ENCODE assay signal across 23 cellular contexts in genomic region chr16:50059111-50059510, GRCh38. TPM values are rescaled to one million over a fixed set of nuclear protein-coding genes. Genes with fewer than 3 reads are reported as not detected.
DNase-seq lines count a peak whose midpoint lies in the region; ATAC-seq, FAIRE-seq and TF ChIP-seq lines count a peak whose summit lies in the region.
"Had no signal": no experiment of that assay in that cellular context is flagged by ENCODE, and none has a peak within 500 bp of the region (broad histone marks: within the 10 kb centered on the region; RNA-seq: fewer than 3 reads in every experiment).

No MANE protein-coding gene starts in this region.

- no peak overlapping the region for H3K9ac ChIP-seq in HepG2 (ENCODE audit: insufficient read depth, low read depth, low read length)

- CTCF ChIA-PET in HepG2 (lab: Yijun Ruan, JAX; ENCODE audit: low intra/inter-chr PET ratio, low total read pairs), result no interaction called here

- H3K4me2 ChIP-seq in HepG2 (ENCODE audit: low read depth, low read length), result no peak overlapping the region
- H3K4me2 ChIP-seq: GM23338 had no signal

- no peak overlapping the region for H3K27ac ChIP-seq in HepG2 (ENCODE audit: extremely low read length, insufficient read depth, low read length)
- no peak overlapping the region for H3K27ac ChIP-seq in right lobe of liver

- no peak for TF ChIP-seq RAD21 in HepG2 (CRISPR knock-in tag; IDR thresholded peaks at IDR 0.05)

- 0 out of 5 replicates have a peak, but pooled peaks cover 0 to 2% of the 10 kb centered on the region in 2 experiments for H3K27me3 ChIP-seq in HepG2 (ENCODE audit: control insufficient read depth in 1 of 2, insufficient read depth in 2 of 2, low read length in 2 of 2)
- H3K27me3 ChIP-seq in right lobe of liver, result no peaks in the 10 kb centered on the region
- H3K27me3 ChIP-seq: BE2C had no signal

- no peaks in the 10 kb centered on the region for H3K79me2 ChIP-seq in HepG2 (ENCODE audit: insufficient read depth, low read length)

- H3K9me3 Mint-ChIP-seq in activated T-helper 17 cell treated with anti-CD3 and anti-CD28 coated beads, Interleukin-2, amount 50 U/mL, for 72 hours, result no peaks in the 10 kb centered on the region
- peaks cover 0 to 5% of the 10 kb centered on the region in 2 donors for H3K9me3 Mint-ChIP-seq in stimulated activated naive CD8-positive, alpha-beta T cell treated with anti-CD3 and anti-CD28 coated beads, Interleukin-15, amount 100 ng/mL, for 72 hours

- no peak overlapping the region for H2AFZ ChIP-seq in HepG2 (ENCODE audit: low read length)
- H2AFZ ChIP-seq: GM23338 had no signal

- POLR2A ChIA-PET in HepG2 (lab: Yijun Ruan, JAX), result no interaction called here

- no peaks in the 10 kb centered on the region for H3K4me1 Mint-ChIP-seq in activated T-helper 17 cell treated with anti-CD3 and anti-CD28 coated beads, Interleukin-2, amount 50 U/mL, for 72 hours
- peaks cover 8% of the 10 kb centered on the region for H3K4me1 Mint-ChIP-seq in stimulated activated naive CD8-positive, alpha-beta T cell treated with anti-CD3 and anti-CD28 coated beads, Interleukin-15, amount 100 ng/mL, for 72 hours
- H3K4me1 Mint-ChIP-seq: CD4-positive, CD25-positive, alpha-beta regulatory T cell; CD8-positive, alpha-beta memory T cell; GM23338 had no signal

- no peak for TF ChIP-seq EP300 in HepG2 (IDR thresholded peaks at IDR 0.05; ENCODE audit: low read depth in 2 of 2, low read length in 2 of 2)
- TF ChIP-seq EP300 in HepG2 (CRISPR knock-in tag; IDR thresholded peaks at IDR 0.05; ENCODE audit: borderline replicate concordance), result no peak

- TF ChIP-seq POLR2A in HepG2 (IDR thresholded peaks at IDR 0.05; ENCODE audit: insufficient read depth in 1 of 2, low read depth in 2 of 2, low read length in 2 of 2), result no peak
- TF ChIP-seq POLR2A in right lobe of liver (IDR thresholded peaks at IDR 0.05), result no peak

- DNase-seq in activated CD4-positive, CD25-positive, alpha-beta regulatory T cell (lab: John Stamatoyannopoulos, UW), result no peak
- no peak for DNase-seq in HepG2 (ENCODE audit: low spot score)
- DNase-seq in right lobe of liver, result no peak
- DNase-seq in stimulated activated naive CD8-positive, alpha-beta T cell treated with anti-CD3 and anti-CD28 coated beads, Interleukin-15, amount 100 ng/mL, for 72 hours, result peak in 1 of 2 donors; percentile 16
- no peak for DNase-seq in NCI-H2081 (lab: John Stamatoyannopoulos, UW)
- DNase-seq: ACHN; BE2C; C1 segment of cervical spinal cord; CD4-positive, CD25-positive, alpha-beta regulatory T cell; CD8-positive, alpha-beta memory T cell; COR-L47; DMS 273 treated with DMSO at 0.1 percent for 48 hours; DMS79; GDM1; HCEC 1CT had no signal

- ATAC-seq in activated CD4-positive, CD25-positive, alpha-beta regulatory T cell treated with anti-CD3 and anti-CD28 coated beads, Interleukin-2, amount 50 U/mL, for 24 hours, result peak; percentile 13 to 32
- no peak for ATAC-seq in HepG2
- no peak for ATAC-seq in right lobe of liver
- ATAC-seq in activated T-helper 17 cell treated with anti-CD3 and anti-CD28 coated beads, Interleukin-2, amount 50 U/mL, for 72 hours (replicated peaks), result peak; percentile 56
- ATAC-seq in stimulated activated naive CD8-positive, alpha-beta T cell treated with anti-CD3 and anti-CD28 coated beads, Interleukin-15, amount 100 ng/mL, for 72 hours, result peak; percentile 64
- ATAC-seq in GM21619 (IDR thresholded peaks at IDR 0.05; ENCODE audit: unreplicated experiment), result no peak
- ATAC-seq: GM23338 had no signal

- no peaks in the 10 kb centered on the region for H3K36me3 ChIP-seq in HepG2 (replicated peaks in 1 of 2; ENCODE audit: control insufficient read depth in 1 of 2, insufficient read depth in 2 of 2, low read length in 2 of 2)
- H3K36me3 ChIP-seq in right lobe of liver, result no peaks in the 10 kb centered on the region
- H3K36me3 ChIP-seq: BE2C had no signal

- no peak for FAIRE-seq in HepG2 (lab: Jason Lieb, UNC)
- FAIRE-seq: A204.1, GM12892, GM18507, H54 had no signal

- in situ Hi-C loops in HepG2 (cut with HindIII; ENCODE audit: extremely low pct_ligation_motif_present, low pct_unique_long_range_greater_than_20kb), result no loop called here

- H3K27me3 Mint-ChIP-seq in activated T-helper 17 cell treated with anti-CD3 and anti-CD28 coated beads, Interleukin-2, amount 50 U/mL, for 72 hours, result no peaks in the 10 kb centered on the region
- H3K27me3 Mint-ChIP-seq in stimulated activated naive CD8-positive, alpha-beta T cell treated with anti-CD3 and anti-CD28 coated beads, Interleukin-15, amount 100 ng/mL, for 72 hours, result no peaks in the 10 kb centered on the region

- intact Hi-C loops in HepG2 (cut with micrococcal nuclease; ENCODE audit: unreplicated experiment), result no loop called here
- intact Hi-C loops in right lobe of liver (cut with DNase I), result no loop called here

- H3K4me1 ChIP-seq in HepG2 (ENCODE audit: insufficient read depth, low read length), result no peaks in the 10 kb centered on the region
- H3K4me1 ChIP-seq in right lobe of liver, result no peaks in the 10 kb centered on the region
- H3K4me1 ChIP-seq: BE2C had no signal

- H3K4me3 ChIP-seq in HepG2 (replicated peaks in 1 of 3; ENCODE audit: insufficient read depth in 1 of 3, low read depth in 2 of 3, low read length in 3 of 3) (no peak overlapping the region), right lobe of liver (no peak overlapping the region)
- H3K4me3 ChIP-seq: GM23338 had no signal

- 56% methylated on average over 10 of the region's 10 CpGs for WGBS in HepG2 (ENCODE audit: low lambda C conversion rate)
- 76% methylated on average over 3 of the region's 10 CpGs for WGBS in right lobe of liver (ENCODE audit: insufficient coverage, low coverage, low lambda C conversion rate, missing lambda C conversion rate)

- no peak overlapping the region for H3K4me3 Mint-ChIP-seq in activated T-helper 17 cell treated with anti-CD3 and anti-CD28 coated beads, Interleukin-2, amount 50 U/mL, for 72 hours
- H3K4me3 Mint-ChIP-seq in stimulated activated naive CD8-positive, alpha-beta T cell treated with anti-CD3 and anti-CD28 coated beads, Interleukin-15, amount 100 ng/mL, for 72 hours, result no peak overlapping the region
- H3K4me3 Mint-ChIP-seq: CD4-positive, CD25-positive, alpha-beta regulatory T cell; CD8-positive, alpha-beta memory T cell; GM23338 had no signal

- no peak overlapping the region for H3K27ac Mint-ChIP-seq in activated T-helper 17 cell treated with anti-CD3 and anti-CD28 coated beads, Interleukin-2, amount 50 U/mL, for 72 hours
- no peak overlapping the region for H3K27ac Mint-ChIP-seq in stimulated activated naive CD8-positive, alpha-beta T cell treated with anti-CD3 and anti-CD28 coated beads, Interleukin-15, amount 100 ng/mL, for 72 hours
- H3K27ac Mint-ChIP-seq: CD8-positive, alpha-beta memory T cell; GM23338 had no signal

- no peaks in the 10 kb centered on the region for H3K36me3 Mint-ChIP-seq in activated T-helper 17 cell treated with anti-CD3 and anti-CD28 coated beads, Interleukin-2, amount 50 U/mL, for 72 hours (ENCODE audit: low read depth)
- H3K36me3 Mint-ChIP-seq: CD4-positive, CD25-positive, alpha-beta regulatory T cell had no signal

- H4K20me1 ChIP-seq in HepG2 (ENCODE audit: insufficient read depth, low read length), result no peaks in the 10 kb centered on the region

- TF ChIP-seq CTCF in HepG2 (CRISPR knock-in tag; IDR thresholded peaks at IDR 0.05) (no peak), right lobe of liver (IDR thresholded peaks at IDR 0.05) (no peak)

- H3K9me3 ChIP-seq in HepG2 (ENCODE audit: low read length), result peaks cover 19% of the 10 kb centered on the region
- H3K9me3 ChIP-seq in right lobe of liver, result peaks cover 0 to 3% (median 0%) of the 10 kb centered on the region in 4 donors
- H3K9me3 ChIP-seq: BE2C had no signal

- BruUV-seq in HepG2 (replicated peaks; lab: Mats Ljungman, UMichigan), result no TSS peak

RNA-seq across cellular contexts. Expression of gene HEATR3, which starts 6.7 kb away (rescaled TPM):
- total RNA-seq in HepG2 (2016; rRNA removed; fragmentation: Illumina TruSeq; extraction: Trizol) (52.4 and 60.2 TPM in 2 replicates), right lobe of liver (10 to 100 TPM in 5 of 6 experiments, 1 to 10 TPM in 1; 8.7 to 21.1 (median 12.2) TPM)
- total RNA-seq in HepG2 (2016; cell fraction: cytosol; rRNA removed; fragmentation: Illumina TruSeq; extraction: Trizol; ENCODE audit: low read depth), result 12.4 and 12.6 TPM in 2 replicates
- total RNA-seq in HepG2 (2016; cell fraction: insoluble cytoplasmic fraction; rRNA removed; fragmentation: Illumina TruSeq; extraction: Trizol), result 53.9 and 59.2 TPM in 2 replicates
- total RNA-seq in HepG2 (2016; cell fraction: membrane; rRNA removed; fragmentation: Illumina TruSeq; extraction: Trizol), result 26.4 and 27.6 TPM in 2 replicates
- total RNA-seq in HepG2 (2016; cell fraction: nucleus; rRNA removed; fragmentation: Illumina TruSeq; extraction: Trizol), result 47.4 and 53.4 TPM in 2 replicates
- polyA plus RNA-seq in HepG2 (2011; rRNA removed), result 22.4 and 26.8 TPM in 2 replicates
- 15.4 and 17.6 TPM in 2 replicates for polyA plus RNA-seq in HepG2 (2011; cell fraction: cytosol; rRNA removed)
- 77.8 and 81.6 TPM in 2 replicates for polyA plus RNA-seq in HepG2 (2011; cell fraction: nucleus; rRNA removed)
- polyA plus RNA-seq in HepG2 (2012), result 17.6 and 19.5 TPM in 2 replicates
- 4.8 and 5.2 TPM in 2 replicates for polyA plus RNA-seq in HepG2 (2016; cell fraction: cytosol; fragmentation: Illumina TruSeq; extraction: Trizol; ENCODE audit: low read depth)
- polyA plus RNA-seq in HepG2 (2016; cell fraction: insoluble cytoplasmic fraction; fragmentation: Illumina TruSeq; extraction: Trizol; ENCODE audit: low read depth), result 34.2 and 38.9 TPM in 2 replicates
- polyA plus RNA-seq in HepG2 (2016; cell fraction: membrane; fragmentation: Illumina TruSeq; extraction: Trizol; ENCODE audit: low read depth), result 11.1 and 12.7 TPM in 2 replicates
- polyA plus RNA-seq in HepG2 (2016; cell fraction: nucleus; fragmentation: Illumina TruSeq; extraction: Trizol; ENCODE audit: insufficient read depth, low read depth), result 85.8 and 86.3 TPM in 2 replicates
- polyA minus RNA-seq in HepG2 (2011; rRNA and poly(A)+ RNA removed; ENCODE audit: low replicate concordance), result 29.3 and 29.9 TPM in 2 replicates
- 12.7 and 13.7 TPM in 2 replicates for polyA minus RNA-seq in HepG2 (2011; cell fraction: cytosol; rRNA and poly(A)+ RNA removed)
- polyA minus RNA-seq in HepG2 (2011; cell fraction: nucleus; rRNA and poly(A)+ RNA removed), result 28.8 and 30.3 TPM in 2 replicates
- 10 to 100 TPM; 23.3 to 46.7 TPM for total RNA-seq in activated T-helper 17 cell treated with anti-CD3 and anti-CD28 coated beads, Interleukin-2, amount 50 U/mL, for 72 hours

RNA-seq across cellular contexts. Expression of gene CNEP1R1, which starts 34.1 kb away (rescaled TPM):
- total RNA-seq in HepG2 (2016; rRNA removed; fragmentation: Illumina TruSeq; extraction: Trizol) (22.9 and 23.6 TPM in 2 replicates), right lobe of liver (1 to 10 TPM; 6.0 to 9.6 (median 7.5) TPM)
- total RNA-seq in HepG2 (2016; cell fraction: cytosol; rRNA removed; fragmentation: Illumina TruSeq; extraction: Trizol; ENCODE audit: low read depth), result 10.6 and 11.2 TPM in 2 replicates
- total RNA-seq in HepG2 (2016; cell fraction: insoluble cytoplasmic fraction; rRNA removed; fragmentation: Illumina TruSeq; extraction: Trizol), result 20.7 and 24.2 TPM in 2 replicates
- total RNA-seq in HepG2 (2016; cell fraction: membrane; rRNA removed; fragmentation: Illumina TruSeq; extraction: Trizol), result 25.2 and 28.8 TPM in 2 replicates
- total RNA-seq in HepG2 (2016; cell fraction: nucleus; rRNA removed; fragmentation: Illumina TruSeq; extraction: Trizol), result 23.6 and 26.4 TPM in 2 replicates
- polyA plus RNA-seq in HepG2 (2011; rRNA removed), result 25.3 and 26.8 TPM in 2 replicates
- polyA plus RNA-seq in HepG2 (2011; cell fraction: cytosol; rRNA removed), result 13.4 and 20.7 TPM in 2 replicates
- 25.5 and 34.1 TPM in 2 replicates for polyA plus RNA-seq in HepG2 (2011; cell fraction: nucleus; rRNA removed)
- polyA plus RNA-seq in HepG2 (2012), result 15.1 and 16.1 TPM in 2 replicates
- polyA plus RNA-seq in HepG2 (2016; cell fraction: cytosol; fragmentation: Illumina TruSeq; extraction: Trizol; ENCODE audit: low read depth), result 5.8 and 6.8 TPM in 2 replicates
- polyA plus RNA-seq in HepG2 (2016; cell fraction: insoluble cytoplasmic fraction; fragmentation: Illumina TruSeq; extraction: Trizol; ENCODE audit: low read depth), result 17.2 and 18.5 TPM in 2 replicates
- 12.5 and 13.8 TPM in 2 replicates for polyA plus RNA-seq in HepG2 (2016; cell fraction: membrane; fragmentation: Illumina TruSeq; extraction: Trizol; ENCODE audit: low read depth)
- 46.2 and 46.7 TPM in 2 replicates for polyA plus RNA-seq in HepG2 (2016; cell fraction: nucleus; fragmentation: Illumina TruSeq; extraction: Trizol; ENCODE audit: insufficient read depth, low read depth)
- 9.1 and 15.4 TPM in 2 replicates for polyA minus RNA-seq in HepG2 (2011; rRNA and poly(A)+ RNA removed; ENCODE audit: low replicate concordance)
- polyA minus RNA-seq in HepG2 (2011; cell fraction: cytosol; rRNA and poly(A)+ RNA removed), result 17.9 and 22.7 TPM in 2 replicates
- polyA minus RNA-seq in HepG2 (2011; cell fraction: nucleus; rRNA and poly(A)+ RNA removed), result 30.4 and 32.3 TPM in 2 replicates
- total RNA-seq in activated T-helper 17 cell treated with anti-CD3 and anti-CD28 coated beads, Interleukin-2, amount 50 U/mL, for 72 hours, result 10 to 100 TPM; 22.6 to 24.1 TPM

Comparison
In these comparisons a context has a peak if more than half of its experiments do, and no peak if none do; other contexts are left out.
1. ATAC-seq: peak in activated CD4-positive, CD25-positive, alpha-beta regulatory T cell treated with anti-CD3 and anti-CD28 coated beads, Interleukin-2, amount 50 U/mL, for 24 hours (2 of 2), activated T-helper 17 cell treated with anti-CD3 and anti-CD28 coated beads, Interleukin-2, amount 50 U/mL, for 72 hours (single experiment) and stimulated activated naive CD8-positive, alpha-beta T cell treated with anti-CD3 and anti-CD28 coated beads, Interleukin-15, amount 100 ng/mL, for 72 hours (single experiment); none in HepG2 (single experiment), right lobe of liver (0 of 4) and GM21619 (single experiment).